8 cellular contexts compared by ENCODE assay signal in genomic region chr12:19186722-19187661, GRCh38. TPM values are rescaled to one million over a fixed set of nuclear protein-coding genes. Genes with fewer than 3 reads are reported as not detected.
A peak's percentile ranks its signal among the peaks of the same experiment; 100 is the strongest.
DNase-seq lines count a peak whose midpoint lies in the region; ATAC-seq and TF ChIP-seq lines count a peak whose summit lies in the region.

No MANE protein-coding gene starts in this region.

- POLR2A ChIA-PET in Caco-2 (lab: Charles Lee), result interaction anchor here (0.6 kb wide), 1 partner anchor 9 kb away, joined by 3 read pairs; no protein-coding TSS in a partner anchor

- no peaks in the 10 kb centered on the region for H3K27me3 Mint-ChIP-seq in Caco-2 (ENCODE audit: insufficient read depth, unreplicated experiment)
- H3K27me3 Mint-ChIP-seq in effector memory CD8-positive, alpha-beta T cell, result no peaks in the 10 kb centered on the region

- H3K4me3 Mint-ChIP-seq in Caco-2 (ENCODE audit: unreplicated experiment), result no peak overlapping the region
- no peak overlapping the region for H3K4me3 Mint-ChIP-seq in effector memory CD8-positive, alpha-beta T cell

- H3K4me3 ChIP-seq in Caco-2 (ENCODE audit: low read depth, low read length) (no peak overlapping the region), HFF-Myc (replicated peaks; ENCODE audit: low read depth, low read length) (no peak overlapping the region), mesodermal cell (ENCODE audit: extremely low read depth, insufficient read depth, low read length, poor library complexity, severe bottlenecking) (no peak overlapping the region), MG63 (no peak overlapping the region)

- no peaks in the 10 kb centered on the region for H3K9me3 Mint-ChIP-seq in Caco-2 (ENCODE audit: unreplicated experiment)
- no peaks in the 10 kb centered on the region for H3K9me3 Mint-ChIP-seq in effector memory CD8-positive, alpha-beta T cell

- peak overlapping the region; percentile 31 for H3K27ac ChIP-seq in mesodermal cell (ENCODE audit: low read depth, low read length, severe bottlenecking)

- H3K27me3 ChIP-seq in Caco-2 (replicated peaks; ENCODE audit: control insufficient read depth, insufficient read depth, low read length) (no peaks in the 10 kb centered on the region), MG63 (no peaks in the 10 kb centered on the region)

- H3K36me3 ChIP-seq in Caco-2 (ENCODE audit: control insufficient read depth, insufficient read depth, low read length) (no peaks in the 10 kb centered on the region), mesodermal cell (ENCODE audit: control insufficient read depth, insufficient read depth, low read length) (no peaks in the 10 kb centered on the region), MG63 (no peaks in the 10 kb centered on the region)

- H3K27ac Mint-ChIP-seq in Caco-2 (ENCODE audit: unreplicated experiment), result no peak overlapping the region
- no peak overlapping the region for H3K27ac Mint-ChIP-seq in effector memory CD8-positive, alpha-beta T cell

- H3K4me1 Mint-ChIP-seq in Caco-2 (ENCODE audit: low read depth, unreplicated experiment), result peaks cover 15% of the 10 kb centered on the region
- peaks cover 0 to 3% of the 10 kb centered on the region in 2 donors for H3K4me1 Mint-ChIP-seq in effector memory CD8-positive, alpha-beta T cell (ENCODE audit: low read depth in 2 of 2)

- intact Hi-C loops in Caco-2 (cut with micrococcal nuclease; ENCODE audit: unreplicated experiment), result loop anchor here (1.0 to 5.0 kb wide), 6 partner anchors 42 to 757 kb away; no protein-coding TSS in a partner anchor

- ATAC-seq in effector memory CD8-positive, alpha-beta T cell (replicated peaks), result peak; percentile 45

- peak in 1 of 2 experiments; percentile 50 for DNase-seq in Caco-2
- DNase-seq in HFF-Myc (ENCODE audit: extremely low read depth, low read depth), result peak; percentile 32
- peak; percentile 45 for DNase-seq in NCI-H69 (lab: John Stamatoyannopoulos, UW)
- DNase-seq in effector memory CD8-positive, alpha-beta T cell, result peak in 1 of 3 experiments; percentile 2
- no peak for DNase-seq in occipital lobe (lab: John Stamatoyannopoulos, UW)
- no peak for DNase-seq in MG63
- no peak for DNase-seq in OCI-M2 (lab: John Stamatoyannopoulos, UW; ENCODE audit: unreplicated experiment)

- CTCF ChIA-PET in Caco-2 (lab: Charles Lee), result interaction anchor here (0.7 to 1.9 kb wide), 4 partner anchors 141 to 316 kb away, joined by 3 to 4 read pairs (median 3); no protein-coding TSS in a partner anchor

- H3K9me3 ChIP-seq in Caco-2, result no peaks in the 10 kb centered on the region
- H3K9me3 ChIP-seq in mesodermal cell (ENCODE audit: control insufficient read depth, low read length), result no peaks in the 10 kb centered on the region
- H3K9me3 ChIP-seq in MG63, result no peaks in the 10 kb centered on the region

- no TSS peak for BruUV-seq in Caco-2 (replicated peaks; lab: Mats Ljungman, UMichigan)

- H3K36me3 Mint-ChIP-seq in Caco-2 (ENCODE audit: insufficient read depth, unreplicated experiment), result peaks cover 5% of the 10 kb centered on the region
- no peaks in the 10 kb centered on the region for H3K36me3 Mint-ChIP-seq in effector memory CD8-positive, alpha-beta T cell (ENCODE audit: insufficient read depth)

- peak; percentile 57 to 85 for TF ChIP-seq CTCF in Caco-2 (IDR thresholded peaks at IDR 0.05; ENCODE audit: insufficient read depth in 1 of 2, low read depth in 1 of 2, low read length in 1 of 2, severe bottlenecking in 1 of 2, unreplicated experiment in 1 of 2)
- peak; percentile 35 for TF ChIP-seq CTCF in HFF-Myc (IDR thresholded peaks at IDR 0.05; ENCODE audit: low read depth, low read length, missing control alignments)

- 83 to 90% methylated on average over 1 of the region's 4 CpGs for WGBS in mesodermal cell (ENCODE audit: insufficient coverage in 2 of 2), 2 experiments

- H3K4me1 ChIP-seq in Caco-2, result no peaks in the 10 kb centered on the region
- H3K4me1 ChIP-seq in mesodermal cell (ENCODE audit: control insufficient read depth, insufficient read depth, low read length, poor library complexity, severe bottlenecking), result peaks cover 25% of the 10 kb centered on the region

RNA-seq across cellular contexts. Expression of gene PLEKHA5, which starts 57.5 kb away (rescaled TPM):
- total RNA-seq in Caco-2 (2022) (69.1 and 79.2 TPM in 2 replicates), occipital lobe (73.6 TPM)
- polyA plus RNA-seq in mesodermal cell (2013, experiment 1 of 2), result 44.0 TPM
- 48.8 TPM for polyA plus RNA-seq in mesodermal cell (2013, experiment 2 of 2)
- 4.6 and 8.8 TPM in 2 replicates for total RNA-seq in MG63 (2014; rRNA removed; shearing (Covaris generic); ENCODE audit: low replicate concordance)

Comparison
In these comparisons a context has a peak if more than half of its experiments do, and no peak if none do; other contexts are left out.
1. DNase-seq: peak in HFF-Myc (single experiment) and NCI-H69 (single experiment); none in occipital lobe (single experiment), MG63 (single experiment) and OCI-M2 (single experiment).